12 cellular contexts compared by ENCODE assay signal in the genomic region with DNA sequence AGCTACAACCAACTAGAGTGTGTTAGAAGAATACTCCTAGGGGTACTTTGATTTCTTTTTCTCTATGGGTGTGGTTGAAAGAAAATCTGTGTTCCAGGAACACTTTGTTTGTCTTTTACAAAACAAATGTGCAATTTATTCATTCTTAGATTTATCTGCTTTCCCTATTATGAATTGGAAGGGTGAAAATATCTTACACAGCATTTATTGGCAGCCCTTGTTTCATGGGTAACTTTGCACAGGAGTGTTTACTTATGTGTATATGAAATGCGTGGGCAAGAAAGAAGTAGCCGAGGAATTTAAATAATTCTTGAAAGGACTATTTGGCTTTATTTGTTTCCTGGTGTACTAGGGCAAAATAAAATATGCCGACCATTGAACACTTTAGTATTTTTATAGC.
DNase-seq lines count a peak whose midpoint lies in the region; ATAC-seq and TF ChIP-seq lines count a peak whose summit lies in the region.
"Had no signal": no experiment of that assay in that cellular context is flagged by ENCODE, and none has a peak within 500 bp of the region (broad histone marks: within the 10 kb centered on the region; RNA-seq: fewer than 3 reads in every experiment).

No MANE protein-coding gene starts in this region.

- peaks cover 2% of the 10 kb centered on the region for H3K9me3 Mint-ChIP-seq in activated naive CD4-positive, alpha-beta T cell treated with anti-CD3 and anti-CD28 coated beads for 36 hours
- peaks cover 0 to 3% (median 0%) of the 10 kb centered on the region in 7 donors for H3K9me3 Mint-ChIP-seq in CD14-positive monocyte
- H3K9me3 Mint-ChIP-seq: neural crest cell had no signal

- H3K4me3 Mint-ChIP-seq in activated naive CD4-positive, alpha-beta T cell treated with anti-CD3 and anti-CD28 coated beads for 36 hours = no peak overlapping the region
- H3K4me3 Mint-ChIP-seq in CD14-positive monocyte = no peak overlapping the region

- H3K36me3 ChIP-seq in adipocyte (ENCODE audit: control insufficient read depth, insufficient read depth, low read length, severe bottlenecking) = peaks cover 8% of the 10 kb centered on the region
- no peaks in the 10 kb centered on the region for H3K36me3 ChIP-seq in mucosa of rectum (ENCODE audit: control insufficient read depth in 2 of 2, insufficient read depth in 2 of 2, low read length in 2 of 2)
- H3K36me3 ChIP-seq in transverse colon = no peaks in the 10 kb centered on the region

- H3K4me3 ChIP-seq in adipocyte (ENCODE audit: low read length) (no peak overlapping the region), mucosa of rectum (ENCODE audit: low read length in 2 of 2) (no peak overlapping the region), transverse colon (no peak overlapping the region)

- H3K27ac Mint-ChIP-seq in activated naive CD4-positive, alpha-beta T cell treated with anti-CD3 and anti-CD28 coated beads for 36 hours = peak overlapping the region; percentile 96
- H3K27ac Mint-ChIP-seq in CD14-positive monocyte = no peak overlapping the region

- TF ChIP-seq EP300 in transverse colon (IDR thresholded peaks at IDR 0.05; ENCODE audit: low read depth) = no peak

- H3K4me1 ChIP-seq in adipocyte (ENCODE audit: control insufficient read depth, insufficient read depth, low read length) (peaks cover 50% of the 10 kb centered on the region), mucosa of rectum (ENCODE audit: control insufficient read depth in 2 of 2, insufficient read depth in 2 of 2, low read length in 2 of 2) (peaks cover 15 to 27% of the 10 kb centered on the region in 2 donors), transverse colon (peaks cover 26 to 45% (median 30%) of the 10 kb centered on the region in 4 donors)

- intact Hi-C loops in activated naive CD4-positive, alpha-beta T cell treated with anti-CD3 and anti-CD28 coated beads for 36 hours (cut with micrococcal nuclease) = no loop called here
- intact Hi-C loops in transverse colon (cut with DNase I; ENCODE audit: low total_unique reads) = loop anchor here (10.0 kb wide), 1 partner anchor 90 kb away; the partner anchor contains the start of gene ARID5B
- intact Hi-C loops in CD14-positive monocyte (cut with micrococcal nuclease) = loop anchor here in 1 of 2 donors (10.0 kb wide), 1 partner anchor 50 kb away; no protein-coding TSS in a partner anchor

- WGBS in transverse colon (ENCODE audit: low coverage in 1 of 2), 2 donors = 39 to 44% methylated on average over 3 of the region's 3 CpGs

- CTCF ChIA-PET in activated naive CD4-positive, alpha-beta T cell treated with anti-CD3 and anti-CD28 coated beads for 36 hours (lab: Charles Lee) = interaction anchor here (0.6 to 1.5 kb wide), 5 partner anchors 16 to 250 kb away, joined by 3 to 5 read pairs (median 4); no protein-coding TSS in a partner anchor

- H3K9ac ChIP-seq in adipocyte (ENCODE audit: low read length) = peak overlapping the region; percentile 4
- H3K9ac ChIP-seq in mucosa of rectum (ENCODE audit: low read depth in 1 of 2, low read length in 2 of 2) = no peak overlapping the region

- TF ChIP-seq CTCF in transverse colon (IDR thresholded peaks at IDR 0.05) = no peak
- TF ChIP-seq CTCF in CD14-positive monocyte (IDR thresholded peaks at IDR 0.05) = no peak

- H3K27me3 Mint-ChIP-seq in activated naive CD4-positive, alpha-beta T cell treated with anti-CD3 and anti-CD28 coated beads for 36 hours (ENCODE audit: low read depth) = no peaks in the 10 kb centered on the region
- peaks cover 0 to 5% (median 0%) of the 10 kb centered on the region in 3 donors for H3K27me3 Mint-ChIP-seq in CD14-positive monocyte (ENCODE audit: low read depth in 3 of 3)

- no peak for ATAC-seq in HG03175 (IDR thresholded peaks at IDR 0.05; ENCODE audit: unreplicated experiment)

- peaks cover 90% of the 10 kb centered on the region for H3K4me1 Mint-ChIP-seq in activated naive CD4-positive, alpha-beta T cell treated with anti-CD3 and anti-CD28 coated beads for 36 hours (ENCODE audit: low read depth)
- peaks cover 43% of the 10 kb centered on the region for H3K4me1 Mint-ChIP-seq in CD14-positive monocyte

- TF ChIP-seq POLR2A in transverse colon (IDR thresholded peaks at IDR 0.05) = no peak

- no peak for DNase-seq in activated naive CD4-positive, alpha-beta T cell treated with anti-CD3 and anti-CD28 coated beads for 36 hours
- DNase-seq in activated naive CD4-positive, alpha-beta T cell treated with anti-CD3 and anti-CD28 coated beads, Interleukin-2, amount 50 U/mL, for 16 hours = no peak
- DNase-seq in adipocyte (ENCODE audit: low read depth) = no peak
- DNase-seq in transverse colon = no peak
- no peak for DNase-seq in CD14-positive monocyte (ENCODE audit: low spot score)
- DNase-seq in SW480 (ENCODE audit: low spot score) = no peak
- DNase-seq: foreskin melanocyte, kidney, OCI-M1 had no signal

- peaks cover 62% of the 10 kb centered on the region for H3K36me3 Mint-ChIP-seq in activated naive CD4-positive, alpha-beta T cell treated with anti-CD3 and anti-CD28 coated beads for 36 hours (ENCODE audit: low read depth)
- H3K36me3 Mint-ChIP-seq in CD14-positive monocyte = peaks cover 16 to 21% of the 10 kb centered on the region in 2 donors

- H3K9me3 ChIP-seq in adipocyte (ENCODE audit: control insufficient read depth, low read length) (no peaks in the 10 kb centered on the region), mucosa of rectum (ENCODE audit: control insufficient read depth in 2 of 2, low read length in 2 of 2) (no peaks in the 10 kb centered on the region), transverse colon (no peaks in the 10 kb centered on the region)

- no peaks in the 10 kb centered on the region for H3K27me3 ChIP-seq in adipocyte (replicated peaks; ENCODE audit: control insufficient read depth, insufficient read depth, low read length)
- H3K27me3 ChIP-seq in mucosa of rectum (ENCODE audit: control insufficient read depth in 2 of 2, insufficient read depth in 2 of 2, low read length in 2 of 2) = no peaks in the 10 kb centered on the region
- H3K27me3 ChIP-seq in transverse colon = no peaks in the 10 kb centered on the region

- in situ Hi-C loops in transverse colon (cut with MboI; ENCODE audit: low pct_ligation_motif_present in 1 of 4, low pct_unique_long_range_greater_than_20kb in 1 of 4, low sequenced_read_pairs in 3 of 4) = no loop called here

- peak overlapping the region; percentile 18 to 23 for H3K27ac ChIP-seq in mucosa of rectum (ENCODE audit: low read depth in 2 of 2, low read length in 2 of 2)
- H3K27ac ChIP-seq in transverse colon = peak overlapping the region; percentile 74 to 83 (median 76)
